1 cellular context compared by ENCODE assay signal in genomic region chr4:185542626-185543336, GRCh38.
TF ChIP-seq lines count a peak whose summit lies in the region.

No MANE protein-coding gene starts in this region.

TF ChIP-seq in IMR-90, 13 proteins besides CTCF, POLR2A, EP300 and RAD21 (continued from another document):
- TF ChIP-seq, protein P1, sequence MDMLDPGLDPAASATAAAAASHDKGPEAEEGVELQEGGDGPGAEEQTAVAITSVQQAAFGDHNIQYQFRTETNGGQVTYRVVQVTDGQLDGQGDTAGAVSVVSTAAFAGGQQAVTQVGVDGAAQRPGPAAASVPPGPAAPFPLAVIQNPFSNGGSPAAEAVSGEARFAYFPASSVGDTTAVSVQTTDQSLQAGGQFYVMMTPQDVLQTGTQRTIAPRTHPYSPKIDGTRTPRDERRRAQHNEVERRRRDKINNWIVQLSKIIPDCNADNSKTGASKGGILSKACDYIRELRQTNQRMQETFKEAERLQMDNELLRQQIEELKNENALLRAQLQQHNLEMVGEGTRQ (IDR thresholded peaks at IDR 0.05; ENCODE audit: low read depth, low read length) = no peak
- TF ChIP-seq FOS (IDR thresholded peaks at IDR 0.05; ENCODE audit: low read depth, low read length) (no peak), MAZ (IDR thresholded peaks at IDR 0.05; ENCODE audit: borderline replicate concordance, low read depth, low read length) (no peak), SMC3 (IDR thresholded peaks at IDR 0.05; ENCODE audit: low read depth, low read length) (no peak), CEBPB (IDR thresholded peaks at IDR 0.05; ENCODE audit: low read depth, low read length) (no peak), CHD1 (IDR thresholded peaks at IDR 0.05; ENCODE audit: low read depth, low read length) (no peak), RCOR1 (IDR thresholded peaks at IDR 0.05; ENCODE audit: insufficient replicate concordance, low read length) (no peak), MAFK (IDR thresholded peaks at IDR 0.05; ENCODE audit: low read depth, low read length) (no peak), NFE2L2 (IDR thresholded peaks at IDR 0.05; ENCODE audit: low read depth, low read length) (no peak), BHLHE40 (IDR thresholded peaks at IDR 0.05; ENCODE audit: low read depth, low read length) (no peak)
- TF ChIP-seq, protein P2, sequence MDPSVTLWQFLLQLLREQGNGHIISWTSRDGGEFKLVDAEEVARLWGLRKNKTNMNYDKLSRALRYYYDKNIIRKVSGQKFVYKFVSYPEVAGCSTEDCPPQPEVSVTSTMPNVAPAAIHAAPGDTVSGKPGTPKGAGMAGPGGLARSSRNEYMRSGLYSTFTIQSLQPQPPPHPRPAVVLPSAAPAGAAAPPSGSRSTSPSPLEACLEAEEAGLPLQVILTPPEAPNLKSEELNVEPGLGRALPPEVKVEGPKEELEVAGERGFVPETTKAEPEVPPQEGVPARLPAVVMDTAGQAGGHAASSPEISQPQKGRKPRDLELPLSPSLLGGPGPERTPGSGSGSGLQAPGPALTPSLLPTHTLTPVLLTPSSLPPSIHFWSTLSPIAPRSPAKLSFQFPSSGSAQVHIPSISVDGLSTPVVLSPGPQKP (IDR thresholded peaks at IDR 0.05; ENCODE audit: borderline replicate concordance, low read depth, low read length) = no peak
TF ChIP-seq in IMR-90: peak in this region for 0.
